1 cellular context compared by ENCODE assay signal in the genomic region with DNA sequence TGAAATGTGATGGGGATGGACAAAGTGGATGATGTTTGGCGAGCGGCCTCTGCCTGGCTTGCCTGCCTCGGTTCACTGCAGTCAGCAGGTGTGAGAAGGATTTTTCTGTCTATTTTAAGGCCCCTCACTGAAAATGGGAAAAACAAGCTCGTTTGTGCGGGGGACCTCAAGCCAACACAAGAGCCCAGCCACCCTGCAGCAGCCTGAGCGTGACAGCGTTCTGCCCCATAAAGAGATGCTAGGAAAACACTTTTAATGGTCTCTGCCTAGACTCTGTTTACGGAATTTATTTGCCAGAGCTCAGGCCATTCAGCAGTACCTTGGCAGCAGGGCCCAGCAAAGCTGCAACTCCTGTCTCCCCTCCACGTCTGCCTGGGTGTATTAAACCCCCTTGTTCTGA.
A peak's percentile ranks its signal among the peaks of the same experiment; 100 is the strongest.
TF ChIP-seq lines count a peak whose summit lies in the region.

No MANE protein-coding gene starts in this region.

TF ChIP-seq in HepG2, 621 proteins besides CTCF, POLR2A, EP300 and RAD21 (continued from another document):
- TF ChIP-seq, protein P1, sequence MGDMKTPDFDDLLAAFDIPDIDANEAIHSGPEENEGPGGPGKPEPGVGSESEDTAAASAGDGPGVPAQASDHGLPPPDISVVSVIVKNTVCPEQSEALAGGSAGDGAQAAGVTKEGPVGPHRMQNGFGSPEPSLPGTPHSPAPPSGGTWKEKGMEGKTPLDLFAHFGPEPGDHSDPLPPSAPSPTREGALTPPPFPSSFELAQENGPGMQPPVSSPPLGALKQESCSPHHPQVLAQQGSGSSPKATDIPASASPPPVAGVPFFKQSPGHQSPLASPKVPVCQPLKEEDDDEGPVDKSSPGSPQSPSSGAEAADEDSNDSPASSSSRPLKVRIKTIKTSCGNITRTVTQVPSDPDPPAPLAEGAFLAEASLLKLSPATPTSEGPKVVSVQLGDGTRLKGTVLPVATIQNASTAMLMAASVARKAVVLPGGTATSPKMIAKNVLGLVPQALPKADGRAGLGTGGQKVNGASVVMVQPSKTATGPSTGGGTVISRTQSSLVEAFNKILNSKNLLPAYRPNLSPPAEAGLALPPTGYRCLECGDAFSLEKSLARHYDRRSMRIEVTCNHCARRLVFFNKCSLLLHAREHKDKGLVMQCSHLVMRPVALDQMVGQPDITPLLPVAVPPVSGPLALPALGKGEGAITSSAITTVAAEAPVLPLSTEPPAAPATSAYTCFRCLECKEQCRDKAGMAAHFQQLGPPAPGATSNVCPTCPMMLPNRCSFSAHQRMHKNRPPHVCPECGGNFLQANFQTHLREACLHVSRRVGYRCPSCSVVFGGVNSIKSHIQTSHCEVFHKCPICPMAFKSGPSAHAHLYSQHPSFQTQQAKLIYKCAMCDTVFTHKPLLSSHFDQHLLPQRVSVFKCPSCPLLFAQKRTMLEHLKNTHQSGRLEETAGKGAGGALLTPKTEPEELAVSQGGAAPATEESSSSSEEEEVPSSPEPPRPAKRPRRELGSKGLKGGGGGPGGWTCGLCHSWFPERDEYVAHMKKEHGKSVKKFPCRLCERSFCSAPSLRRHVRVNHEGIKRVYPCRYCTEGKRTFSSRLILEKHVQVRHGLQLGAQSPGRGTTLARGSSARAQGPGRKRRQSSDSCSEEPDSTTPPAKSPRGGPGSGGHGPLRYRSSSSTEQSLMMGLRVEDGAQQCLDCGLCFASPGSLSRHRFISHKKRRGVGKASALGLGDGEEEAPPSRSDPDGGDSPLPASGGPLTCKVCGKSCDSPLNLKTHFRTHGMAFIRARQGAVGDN (CRISPR knock-in tag; IDR thresholded peaks at IDR 0.05): peak; percentile 36; the same call in 1 of the 2 replicates
